16 cellular contexts compared by ENCODE assay signal in the genomic region with DNA sequence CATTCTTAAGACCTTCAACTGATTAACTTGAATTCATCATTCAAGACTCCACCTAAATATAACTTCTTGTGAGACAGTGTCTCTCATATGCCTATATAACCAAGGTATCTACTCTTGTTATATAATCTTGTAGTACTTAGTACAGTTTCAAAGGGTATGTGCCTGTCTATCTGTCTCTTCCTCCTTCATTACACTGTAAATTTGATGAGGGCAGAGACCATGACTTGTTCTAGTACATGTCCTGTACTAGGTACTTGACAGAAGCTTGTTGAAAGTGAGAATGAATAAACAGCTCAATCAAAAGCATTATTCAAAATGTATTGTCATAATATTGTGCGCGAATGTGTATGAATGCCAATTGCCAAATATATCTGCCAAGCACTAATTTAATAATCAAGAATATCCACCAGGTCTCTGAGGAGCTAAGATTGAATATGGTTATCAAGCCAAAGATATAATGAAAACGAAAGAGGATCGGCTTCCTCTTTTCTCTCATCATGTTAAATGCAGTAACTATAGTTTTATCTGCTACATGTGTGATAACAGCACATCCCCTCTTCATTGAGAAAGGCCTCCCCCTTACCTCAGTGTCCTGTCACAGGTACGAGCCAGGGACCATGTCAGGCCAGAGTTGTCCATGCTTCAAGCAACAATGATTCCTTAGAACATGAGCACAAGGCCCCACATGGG.
A peak's percentile ranks its signal among the peaks of the same experiment; 100 is the strongest.
DNase-seq lines count a peak whose midpoint lies in the region; ATAC-seq and TF ChIP-seq lines count a peak whose summit lies in the region.
"Had no signal": no experiment of that assay in that cellular context is flagged by ENCODE, and none has a peak within 500 bp of the region (broad histone marks: within the 10 kb centered on the region; RNA-seq: fewer than 3 reads in every experiment).

No MANE protein-coding gene starts in this region.

- no peak overlapping the region; the same call in 1 of the 2 replicates for H2AFZ ChIP-seq in OCI-LY1 (ENCODE audit: low read length)
- no peak overlapping the region for H2AFZ ChIP-seq in smooth muscle cell (ENCODE audit: low read depth)

- intact Hi-C loops in uterus (cut with DNase I; ENCODE audit: low total_unique reads) = no loop called here

- H3K36me3 ChIP-seq in BLaER1 treated with 17β-estradiol and CSF1 and Interleukin-3, amounts not matched to agents 10 nM and 100 nM = no peaks in the 10 kb centered on the region
- H3K36me3 ChIP-seq in OCI-LY1 (ENCODE audit: insufficient read depth, low read length) (no peaks in the 10 kb centered on the region), smooth muscle cell (ENCODE audit: low read depth) (no peaks in the 10 kb centered on the region), uterus (no peaks in the 10 kb centered on the region)
- H3K36me3 ChIP-seq: pancreas, upper lobe of left lung had no signal

- no peak overlapping the region for H3K4me3 ChIP-seq in BLaER1 treated with 17β-estradiol and CSF1 and Interleukin-3, amounts not matched to agents 10 nM and 100 nM
- H3K4me3 ChIP-seq in OCI-LY1 (ENCODE audit: low read depth, low read length, poor library complexity, severe bottlenecking) = no peak overlapping the region
- H3K4me3 ChIP-seq in smooth muscle cell = no peak overlapping the region
- H3K4me3 ChIP-seq in uterus = no peak overlapping the region
- H3K4me3 ChIP-seq: pancreas, upper lobe of left lung had no signal

- TF ChIP-seq POLR2A in uterus (IDR thresholded peaks at IDR 0.05) = no peak

- H3F3A ChIP-seq in OCI-LY1 (ENCODE audit: insufficient read depth, low read length) (no peaks in the 10 kb centered on the region), smooth muscle cell (ENCODE audit: low read depth) (no peaks in the 10 kb centered on the region)

- no peaks in the 10 kb centered on the region for H4K20me1 ChIP-seq in BLaER1 treated with 17β-estradiol and CSF1 and Interleukin-3, amounts not matched to agents 10 nM and 100 nM
- H4K20me1 ChIP-seq in OCI-LY1 (ENCODE audit: insufficient read depth, low read length) (no peaks in the 10 kb centered on the region), smooth muscle cell (ENCODE audit: low read depth) (no peaks in the 10 kb centered on the region)

- no peaks in the 10 kb centered on the region for H3K79me2 ChIP-seq in OCI-LY1 (ENCODE audit: insufficient read depth, low read length)
- no peaks in the 10 kb centered on the region for H3K79me2 ChIP-seq in smooth muscle cell (ENCODE audit: low read depth)

- H3K27me3 ChIP-seq in BLaER1 treated with 17β-estradiol and CSF1 and Interleukin-3, amounts not matched to agents 10 nM and 100 nM = no peaks in the 10 kb centered on the region
- no peaks in the 10 kb centered on the region for H3K27me3 ChIP-seq in OCI-LY1 (ENCODE audit: insufficient read depth, low read length)
- H3K27me3 ChIP-seq in smooth muscle cell (ENCODE audit: low read depth) = no peaks in the 10 kb centered on the region
- no peaks in the 10 kb centered on the region for H3K27me3 ChIP-seq in uterus
- H3K27me3 ChIP-seq: pancreas, upper lobe of left lung had no signal

- DNase-seq in smooth muscle cell (lab: John Stamatoyannopoulos, UW; ENCODE audit: unreplicated experiment) (no peak), uterus (no peak)
- DNase-seq: activated CD4-positive, alpha-beta T cell treated with anti-CD3 and anti-CD28 coated beads for 4 hours; DMS153; KBM-7; mesendoderm; NCI-H2081; pancreas; SW 1271; upper lobe of left lung had no signal

- H3K9me3 ChIP-seq in BLaER1 treated with 17β-estradiol and CSF1 and Interleukin-3, amounts not matched to agents 10 nM and 100 nM (replicated peaks in 1 of 11) = no peaks in the 10 kb centered on the region
- H3K9me3 ChIP-seq in OCI-LY1 (ENCODE audit: low read length) (no peaks in the 10 kb centered on the region), smooth muscle cell (replicated peaks; ENCODE audit: low read depth) (no peaks in the 10 kb centered on the region), uterus (no peaks in the 10 kb centered on the region)
- H3K9me3 ChIP-seq: pancreas, upper lobe of left lung had no signal

- no peak overlapping the region for H3K9ac ChIP-seq in BLaER1 treated with 17β-estradiol and CSF1 and Interleukin-3, amounts not matched to agents 10 nM and 100 nM
- H3K9ac ChIP-seq in OCI-LY1 (ENCODE audit: low read length) (no peak overlapping the region), smooth muscle cell (ENCODE audit: low read depth) (no peak overlapping the region)

- H3K4me2 ChIP-seq in BLaER1 treated with 17β-estradiol and CSF1 and Interleukin-3, amounts not matched to agents 10 nM and 100 nM = peak overlapping the region in 5 of 11 experiments; percentile 19 to 42 (median 29); a peak in 7 of 22 replicates
- H3K4me2 ChIP-seq in OCI-LY1 (ENCODE audit: low read length) = peak overlapping the region; percentile 7; the same call in 1 of the 2 replicates
- no peak overlapping the region for H3K4me2 ChIP-seq in smooth muscle cell

- no peak for TF ChIP-seq CTCF in OCI-LY1 (IDR thresholded peaks at IDR 0.05; ENCODE audit: low read length)
- TF ChIP-seq CTCF in smooth muscle cell (IDR thresholded peaks at IDR 0.05; ENCODE audit: borderline replicate concordance, insufficient read depth, poor library complexity, severe bottlenecking) = no peak
- no peak for TF ChIP-seq CTCF in uterus (IDR thresholded peaks at IDR 0.05)

- no peaks in the 10 kb centered on the region for H3K9me2 ChIP-seq in OCI-LY1 (ENCODE audit: low read depth, low read length)

- H3K27ac ChIP-seq in BLaER1 treated with 17β-estradiol and CSF1 and Interleukin-3, amounts not matched to agents 10 nM and 100 nM = peak overlapping the region in 6 of 11 experiments; percentile 1 to 62 (median 42); a peak in 7 of 22 replicates
- H3K27ac ChIP-seq in OCI-LY1 (ENCODE audit: low read depth, low read length, poor library complexity, severe bottlenecking) = no peak overlapping the region
- H3K27ac ChIP-seq in smooth muscle cell (ENCODE audit: low read depth) = no peak overlapping the region
- peak overlapping the region in 1 of 2 donors; percentile 52 for H3K27ac ChIP-seq in uterus
- H3K27ac ChIP-seq: pancreas, upper lobe of left lung had no signal

- ATAC-seq in GM19351 (IDR thresholded peaks at IDR 0.05; ENCODE audit: unreplicated experiment) (peak; percentile 64), HG03025 (IDR thresholded peaks at IDR 0.05; ENCODE audit: low FRiP score, unreplicated experiment) (peak; percentile 60), GM21515 (IDR thresholded peaks at IDR 0.05; ENCODE audit: unreplicated experiment) (no peak), SK-N-SH treated with all-trans-retinoic acid at 6 μM for 48 hours (no peak)
- ATAC-seq: pancreas had no signal

- 93% methylated on average over 5 of the region's 5 CpGs for WGBS in smooth muscle cell (ENCODE audit: low lambda C conversion rate)

- peaks cover 0 to 69% (median 21%) of the 10 kb centered on the region in 10 experiments; a peak in 14 of 20 replicates for H3K4me1 ChIP-seq in BLaER1 treated with 17β-estradiol and CSF1 and Interleukin-3, amounts not matched to agents 10 nM and 100 nM
- no peaks in the 10 kb centered on the region for H3K4me1 ChIP-seq in OCI-LY1 (ENCODE audit: insufficient read depth, low read length, severe bottlenecking)
- H3K4me1 ChIP-seq in smooth muscle cell (ENCODE audit: low read depth) = no peaks in the 10 kb centered on the region
- no peaks in the 10 kb centered on the region for H3K4me1 ChIP-seq in uterus
- H3K4me1 ChIP-seq: pancreas, upper lobe of left lung had no signal

TF ChIP-seq in SK-N-SH treated with all-trans-retinoic acid at 6 μM for 48 hours, 23 proteins besides CTCF, POLR2A, EP300 and RAD21:
- TF ChIP-seq ZNF70 (CRISPR knock-in tag; IDR thresholded peaks at IDR 0.05) (no peak), ZFP30 (CRISPR knock-in tag; IDR thresholded peaks at IDR 0.05) (no peak), BACH2 (CRISPR knock-in tag; IDR thresholded peaks at IDR 0.05; ENCODE audit: borderline replicate concordance) (no peak), ZNF565 (CRISPR knock-in tag; conservative IDR thresholded peaks at IDR 0.05; ENCODE audit: low read depth) (no peak), PPARA (CRISPR knock-in tag; IDR thresholded peaks at IDR 0.05; ENCODE audit: borderline replicate concordance) (no peak), OSR1 (CRISPR knock-in tag; IDR thresholded peaks at IDR 0.05) (no peak), GLIS3 (CRISPR knock-in tag; IDR thresholded peaks at IDR 0.05) (no peak), ZFP3 (CRISPR knock-in tag; IDR thresholded peaks at IDR 0.05) (no peak), TSHZ2 (CRISPR knock-in tag; IDR thresholded peaks at IDR 0.05) (no peak), TCF4 (CRISPR knock-in tag; IDR thresholded peaks at IDR 0.05; ENCODE audit: borderline replicate concordance) (no peak), SNAI2 (CRISPR knock-in tag; IDR thresholded peaks at IDR 0.05) (no peak), ESRRG (CRISPR knock-in tag; IDR thresholded peaks at IDR 0.05) (no peak)
TF ChIP-seq in SK-N-SH treated with all-trans-retinoic acid at 6 μM for 48 hours: peak in this region for 0.

Comparison
In these comparisons a context has a peak if more than half of its experiments do, and no peak if none do; other contexts are left out.
1. H3K27ac ChIP-seq: peak in BLaER1 treated with 17β-estradiol and CSF1 and Interleukin-3, amounts not matched to agents 10 nM and 100 nM (6 of 11); none in OCI-LY1 (single experiment) and smooth muscle cell (single experiment).
2. ATAC-seq: peak in GM19351 (single experiment) and HG03025 (single experiment); none in GM21515 (single experiment) and SK-N-SH treated with all-trans-retinoic acid at 6 μM for 48 hours (single experiment).